Comparison of ENCODE assay signal across 30 cellular contexts in the genomic region with DNA sequence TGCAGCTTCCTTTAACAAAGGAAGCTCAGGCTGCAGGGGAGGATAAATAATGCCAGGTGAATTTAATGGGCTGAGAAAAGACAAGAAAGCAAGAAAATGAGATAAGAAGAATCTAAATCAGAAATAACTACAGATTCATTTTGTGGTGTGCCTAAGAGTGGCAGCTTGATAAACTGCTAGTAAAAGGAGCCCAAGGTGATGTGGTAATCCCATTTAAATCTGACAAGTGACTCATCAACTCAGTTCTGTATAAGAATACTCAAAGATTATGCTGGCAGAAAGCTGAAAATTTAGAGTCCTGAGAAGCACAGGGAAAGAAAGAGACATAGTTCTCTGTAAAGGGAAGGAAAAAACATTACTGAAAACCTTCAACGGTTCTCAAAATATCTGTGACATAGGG.
A peak's percentile ranks its signal among the peaks of the same experiment; 100 is the strongest.
DNase-seq lines count a peak whose midpoint lies in the region; ATAC-seq, FAIRE-seq and TF ChIP-seq lines count a peak whose summit lies in the region.
"Had no signal": no experiment of that assay in that cellular context is flagged by ENCODE, and none has a peak within 500 bp of the region (broad histone marks: within the 10 kb centered on the region; RNA-seq: fewer than 3 reads in every experiment).

No MANE protein-coding gene starts in this region.

- no peak overlapping the region for H3K4me3 Mint-ChIP-seq in activated T-helper 1 cell treated with anti-CD3 and anti-CD28 coated beads, Interleukin-12 subunit alpha, Interleukin-12 subunit beta, Interleukin-2, Interleukin-4 antibody, amounts not matched to agents 30 ng/mL and 10 ng/mL and 1 ng/mL, durations not matched to agents 14 hours and 24 hours and 36 hours
- H3K4me3 Mint-ChIP-seq: B cell; CD8-positive, alpha-beta memory T cell; effector memory CD8-positive, alpha-beta T cell; immature natural killer cell; naive thymus-derived CD8-positive, alpha-beta T cell had no signal

- no peak for TF ChIP-seq POLR2A in H54 (IDR thresholded peaks at IDR 0.05; ENCODE audit: low read depth, low read length)

- DNase-seq in A172 (ENCODE audit: low spot score) (peak; percentile 91), H54 (ENCODE audit: insufficient read length, low spot score) (no peak), adipocyte (ENCODE audit: low read depth) (peak; percentile 44), iris pigment epithelial cell (ENCODE audit: low read depth) (peak; percentile 38), superior temporal gyrus (ENCODE audit: extremely low spot score) (no peak), NCI-H748 treated with DMSO at 0.1 percent for 48 hours (lab: John Stamatoyannopoulos, UW) (no peak)
- DNase-seq in activated T-helper 1 cell treated with anti-CD3 and anti-CD28 coated beads, Interleukin-12 subunit alpha, Interleukin-12 subunit beta, Interleukin-2, Interleukin-4 antibody, amounts not matched to agents 30 ng/mL and 10 ng/mL and 1 ng/mL, durations not matched to agents 14 hours and 24 hours and 36 hours (ENCODE audit: low spot score), result no peak
- DNase-seq: activated CD4-positive, alpha-beta T cell treated with anti-CD3 and anti-CD28 coated beads, Interleukin-2, amount 50 U/mL, for 48 hours; activated naive CD4-positive, alpha-beta T cell treated with anti-CD3 and anti-CD28 coated beads, Interleukin-2, amount 50 U/mL, for 16 hours; CD8-positive, alpha-beta memory T cell; colonic mucosa; effector memory CD8-positive, alpha-beta T cell; immature natural killer cell; KG1; left lung; naive thymus-derived CD8-positive, alpha-beta T cell; NCI-H1417; NCI-H2081 treated with DMSO at 0.1 percent for 48 hours; NCI-H345; occipital lobe; SJCRH30; stimulated activated naive CD8-positive, alpha-beta T cell treated with anti-CD3 and anti-CD28 coated beads, Interleukin-15, Interleukin-2, amounts not matched to agents 100 U/mL and 50 U/mL, for 24 hours; T-helper 1 cell had no signal

- no peaks in the 10 kb centered on the region for H3K9me3 Mint-ChIP-seq in activated T-helper 1 cell treated with anti-CD3 and anti-CD28 coated beads, Interleukin-12 subunit alpha, Interleukin-12 subunit beta, Interleukin-2, Interleukin-4 antibody, amounts not matched to agents 30 ng/mL and 10 ng/mL and 1 ng/mL, durations not matched to agents 14 hours and 24 hours and 36 hours

- peak; percentile 11 for FAIRE-seq in H54 (lab: Jason Lieb, UNC)
- FAIRE-seq: G401.6, GM18507 had no signal

- H3K4me3 ChIP-seq in adipocyte (ENCODE audit: low read length), result no peak overlapping the region
- H3K4me3 ChIP-seq: cardiac muscle cell, colonic mucosa, left lung, SJCRH30 had no signal

- H3K36me3 Mint-ChIP-seq in activated T-helper 1 cell treated with anti-CD3 and anti-CD28 coated beads, Interleukin-12 subunit alpha, Interleukin-12 subunit beta, Interleukin-2, Interleukin-4 antibody, amounts not matched to agents 30 ng/mL and 10 ng/mL and 1 ng/mL, durations not matched to agents 14 hours and 24 hours and 36 hours (ENCODE audit: low read depth), result no peaks in the 10 kb centered on the region
- H3K36me3 Mint-ChIP-seq: CD8-positive, alpha-beta memory T cell; immature natural killer cell; naive thymus-derived CD8-positive, alpha-beta T cell had no signal

- no peaks in the 10 kb centered on the region for H3K36me3 ChIP-seq in adipocyte (ENCODE audit: control insufficient read depth, insufficient read depth, low read length, severe bottlenecking)
- H3K36me3 ChIP-seq: cardiac muscle cell, colonic mucosa, left lung, SJCRH30 had no signal

- no peaks in the 10 kb centered on the region for H3K9me3 ChIP-seq in adipocyte (ENCODE audit: control insufficient read depth, low read length)
- H3K9me3 ChIP-seq: colonic mucosa, left lung, SJCRH30 had no signal

- no peak for ATAC-seq in GM18519 (IDR thresholded peaks at IDR 0.05; ENCODE audit: low FRiP score, unreplicated experiment)
- ATAC-seq: activated CD4-positive, CD25-positive, alpha-beta regulatory T cell treated with anti-CD3 and anti-CD28 coated beads, Interleukin-2, amount 50 U/mL, for 24 hours; effector memory CD8-positive, alpha-beta T cell; esophagus mucosa; left lung; naive thymus-derived CD8-positive, alpha-beta T cell; stimulated activated naive CD8-positive, alpha-beta T cell treated with anti-CD3 and anti-CD28 coated beads, Interleukin-15, Interleukin-2, amounts not matched to agents 100 U/mL and 50 U/mL, for 24 hours had no signal

- intact Hi-C loops in activated T-helper 1 cell treated with anti-CD3 and anti-CD28 coated beads, Interleukin-12 subunit alpha, Interleukin-12 subunit beta, Interleukin-2, Interleukin-4 antibody, amounts not matched to agents 30 ng/mL and 10 ng/mL and 1 ng/mL, durations not matched to agents 14 hours and 24 hours and 36 hours (cut with micrococcal nuclease), result no loop called here

- no peaks in the 10 kb centered on the region for H3K27me3 ChIP-seq in adipocyte (replicated peaks; ENCODE audit: control insufficient read depth, insufficient read depth, low read length)
- H3K27me3 ChIP-seq: cardiac muscle cell, colonic mucosa, left lung, SJCRH30 had no signal

- no peaks in the 10 kb centered on the region for H3K4me1 Mint-ChIP-seq in activated T-helper 1 cell treated with anti-CD3 and anti-CD28 coated beads, Interleukin-12 subunit alpha, Interleukin-12 subunit beta, Interleukin-2, Interleukin-4 antibody, amounts not matched to agents 30 ng/mL and 10 ng/mL and 1 ng/mL, durations not matched to agents 14 hours and 24 hours and 36 hours (ENCODE audit: low read depth)
- H3K4me1 Mint-ChIP-seq: B cell; CD8-positive, alpha-beta memory T cell; immature natural killer cell; naive thymus-derived CD8-positive, alpha-beta T cell had no signal

- no peak overlapping the region for H3K9ac ChIP-seq in adipocyte (ENCODE audit: low read length)

- no peak overlapping the region for H3K27ac Mint-ChIP-seq in activated T-helper 1 cell treated with anti-CD3 and anti-CD28 coated beads, Interleukin-12 subunit alpha, Interleukin-12 subunit beta, Interleukin-2, Interleukin-4 antibody, amounts not matched to agents 30 ng/mL and 10 ng/mL and 1 ng/mL, durations not matched to agents 14 hours and 24 hours and 36 hours
- H3K27ac Mint-ChIP-seq: B cell; CD8-positive, alpha-beta memory T cell; effector memory CD8-positive, alpha-beta T cell; immature natural killer cell; naive thymus-derived CD8-positive, alpha-beta T cell had no signal

- peaks cover 1% of the 10 kb centered on the region for H3K27me3 Mint-ChIP-seq in activated T-helper 1 cell treated with anti-CD3 and anti-CD28 coated beads, Interleukin-12 subunit alpha, Interleukin-12 subunit beta, Interleukin-2, Interleukin-4 antibody, amounts not matched to agents 30 ng/mL and 10 ng/mL and 1 ng/mL, durations not matched to agents 14 hours and 24 hours and 36 hours (ENCODE audit: insufficient read depth)
- H3K27me3 Mint-ChIP-seq: B cell; effector memory CD8-positive, alpha-beta T cell had no signal

- H3K4me1 ChIP-seq in adipocyte (ENCODE audit: control insufficient read depth, insufficient read depth, low read length), result peaks cover 8% of the 10 kb centered on the region
- H3K4me1 ChIP-seq: colonic mucosa, left lung, SJCRH30 had no signal

Comparison
In these comparisons a context has a peak if more than half of its experiments do, and no peak if none do; other contexts are left out.
1. DNase-seq: peak in A172 (single experiment), adipocyte (single experiment) and iris pigment epithelial cell (single experiment); none in H54 (single experiment), superior temporal gyrus (single experiment), NCI-H748 treated with DMSO at 0.1 percent for 48 hours (single experiment) and activated T-helper 1 cell treated with anti-CD3 and anti-CD28 coated beads, Interleukin-12 subunit alpha, Interleukin-12 subunit beta, Interleukin-2, Interleukin-4 antibody, amounts not matched to agents 30 ng/mL and 10 ng/mL and 1 ng/mL, durations not matched to agents 14 hours and 24 hours and 36 hours (single experiment).